8 cellular contexts compared by ENCODE assay signal in the genomic region with DNA sequence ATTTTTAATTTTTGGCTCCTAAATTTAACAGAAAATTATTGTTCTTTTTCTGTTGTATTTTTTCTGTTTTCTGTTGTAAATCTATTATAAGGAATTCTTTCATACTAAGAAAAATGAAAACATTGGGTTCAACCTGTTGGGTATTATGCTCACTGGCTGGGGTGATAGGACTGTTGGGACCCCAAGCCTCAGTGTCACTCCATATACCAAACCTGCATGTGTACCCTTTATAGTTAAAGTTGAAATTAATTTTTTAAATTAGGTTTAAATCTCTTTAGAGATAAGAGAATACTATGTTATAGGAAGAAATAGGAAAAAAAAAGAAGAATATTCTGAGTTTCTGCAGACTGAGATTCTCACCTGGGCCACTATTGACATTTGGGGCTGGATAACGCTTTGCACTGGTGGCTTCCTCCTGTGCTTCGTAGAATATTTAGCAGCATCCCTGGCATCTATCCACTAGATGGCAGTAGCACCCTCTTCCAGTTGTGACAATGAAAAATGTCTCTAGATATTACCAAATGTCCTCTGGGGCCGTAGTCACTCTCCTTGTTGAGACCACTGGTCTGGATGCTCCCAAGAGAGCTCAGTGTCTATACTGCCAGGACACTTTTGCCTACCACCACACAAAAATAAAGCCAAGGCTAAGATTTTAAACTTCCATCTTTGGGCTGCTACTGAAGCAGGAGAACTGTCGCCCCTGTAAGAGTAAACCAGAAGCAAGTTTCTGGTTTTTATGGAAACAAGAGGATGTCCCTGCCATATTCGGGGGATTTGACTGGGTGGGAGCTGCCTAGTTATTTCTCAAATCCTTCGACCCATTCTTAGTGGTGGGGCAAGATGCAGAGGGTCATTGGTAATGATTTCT. TPM values are rescaled to one million over a fixed set of nuclear protein-coding genes. Genes with fewer than 3 reads are reported as not detected.
DNase-seq lines count a peak whose midpoint lies in the region; ATAC-seq and TF ChIP-seq lines count a peak whose summit lies in the region.

No MANE protein-coding gene starts in this region.

- H3K27ac Mint-ChIP-seq in CD4-positive, alpha-beta T cell: peak overlapping the region; percentile 24
- no peak overlapping the region for H3K27ac Mint-ChIP-seq in stimulated activated memory B cell treated with anti-CD40 and anti-IgM and Interleukin-4, amounts not matched to agents 10 μg/mL and 1 μg/mL and 100 μg/mL, for 72 hours

- no peak overlapping the region for H3K27ac ChIP-seq in CD4-positive, alpha-beta T cell (ENCODE audit: low read depth, low read length)
- no peak overlapping the region for H3K27ac ChIP-seq in Panc1 (ENCODE audit: low read length)

- peak; percentile 96 for ATAC-seq in CD4-positive, alpha-beta T cell (ENCODE audit: poor library complexity)
- ATAC-seq in GM19351 (IDR thresholded peaks at IDR 0.05; ENCODE audit: unreplicated experiment): peak; percentile 94
- no peak for ATAC-seq in Panc1
- peak; percentile 87 for ATAC-seq in omental fat pad (ENCODE audit: low FRiP score)
- ATAC-seq in stimulated activated memory B cell treated with anti-CD40 and anti-IgM and Interleukin-4, amounts not matched to agents 10 μg/mL and 1 μg/mL and 100 μg/mL, for 72 hours: no peak

- peak; percentile 29 to 63 (median 40) for DNase-seq in CD4-positive, alpha-beta T cell
- DNase-seq in HT1080 (ENCODE audit: low read depth) (peak; percentile 17), Panc1 (ENCODE audit: low read depth, low spot score) (no peak), activated T-helper 1 cell treated with Interleukin-2 at 50 U/mL for 16 hours (ENCODE audit: low read depth) (peak; percentile 24), fibroblast of peridontal ligament (ENCODE audit: extremely low read depth) (peak; percentile 64), omental fat pad (ENCODE audit: low spot score) (no peak)

- H3K36me3 ChIP-seq in Panc1 (ENCODE audit: control insufficient read depth, insufficient read depth, low read length): 0 out of 2 replicates have a peak, but pooled peaks cover 4% of the 10 kb centered on the region

- no peaks in the 10 kb centered on the region for H3K9me3 Mint-ChIP-seq in CD4-positive, alpha-beta T cell
- H3K9me3 Mint-ChIP-seq in stimulated activated memory B cell treated with anti-CD40 and anti-IgM and Interleukin-4, amounts not matched to agents 10 μg/mL and 1 μg/mL and 100 μg/mL, for 72 hours: no peaks in the 10 kb centered on the region

- CTCF ChIA-PET in CD4-positive, alpha-beta T cell (lab: Charles Lee): interaction anchor here (0.8 to 1.5 kb wide), 2 partner anchors 51 to 73 kb away, joined by 3 to 4 read pairs; a partner anchor contains a TSS
- CTCF ChIA-PET in Panc1 (lab: Charles Lee): no interaction called here

- intact Hi-C loops in CD4-positive, alpha-beta T cell (cut with DNase I, micrococcal nuclease): loop anchor here (2.0 to 10.0 kb wide), 5 partner anchors 70 to 760 kb away; a partner anchor contains a TSS
- intact Hi-C loops in Panc1 (cut with micrococcal nuclease; ENCODE audit: unreplicated experiment): loop anchor here (10.0 kb wide), 1 partner anchor 192 kb away; a partner anchor contains a TSS

- H3K27me3 ChIP-seq in CD4-positive, alpha-beta T cell (ENCODE audit: control insufficient read depth, insufficient read depth, low read length): no peaks in the 10 kb centered on the region
- no peaks in the 10 kb centered on the region for H3K27me3 ChIP-seq in Panc1 (ENCODE audit: control insufficient read depth, insufficient read depth, low read length)

- POLR2A ChIA-PET in CD4-positive, alpha-beta T cell (lab: Charles Lee): interaction anchor here (0.8 to 1.8 kb wide), 2 partner anchors 51 to 71 kb away, joined by 4 to 5 read pairs; a partner anchor contains a TSS
- POLR2A ChIA-PET in Panc1 (lab: Charles Lee): no interaction called here

- peaks cover 12% of the 10 kb centered on the region for H3K4me1 Mint-ChIP-seq in CD4-positive, alpha-beta T cell (ENCODE audit: low read depth)
- peaks cover 9% of the 10 kb centered on the region for H3K4me1 Mint-ChIP-seq in stimulated activated memory B cell treated with anti-CD40 and anti-IgM and Interleukin-4, amounts not matched to agents 10 μg/mL and 1 μg/mL and 100 μg/mL, for 72 hours

- in situ Hi-C loops in Panc1 (cut with HindIII; ENCODE audit: low pct_unique_long_range_greater_than_20kb, low sequenced_read_pairs): no loop called here

- no TSS peak for BruUV-seq in Panc1 (replicated peaks; lab: Mats Ljungman, UMichigan)

- peak; percentile 61 for TF ChIP-seq CTCF in CD4-positive, alpha-beta T cell (IDR thresholded peaks at IDR 0.05)
- peak; percentile 80 for TF ChIP-seq CTCF in Panc1 (IDR thresholded peaks at IDR 0.05)
- peak in 1 of 3 donors; percentile 12 for TF ChIP-seq CTCF in omental fat pad (IDR thresholded peaks at IDR 0.05)

- H3K36me3 Mint-ChIP-seq in CD4-positive, alpha-beta T cell (ENCODE audit: low read depth): peaks cover 32% of the 10 kb centered on the region
- H3K36me3 Mint-ChIP-seq in stimulated activated memory B cell treated with anti-CD40 and anti-IgM and Interleukin-4, amounts not matched to agents 10 μg/mL and 1 μg/mL and 100 μg/mL, for 72 hours: peaks cover 11% of the 10 kb centered on the region

- no peaks in the 10 kb centered on the region for H3K4me1 ChIP-seq in Panc1 (ENCODE audit: control insufficient read depth, insufficient read depth, low read length)

- no peaks in the 10 kb centered on the region for H3K9me3 ChIP-seq in CD4-positive, alpha-beta T cell (ENCODE audit: control insufficient read depth, low read length)
- H3K9me3 ChIP-seq in Panc1 (ENCODE audit: control insufficient read depth, insufficient read depth, low read depth, low read length): no peaks in the 10 kb centered on the region

- H3K27me3 Mint-ChIP-seq in CD4-positive, alpha-beta T cell: no peaks in the 10 kb centered on the region
- no peaks in the 10 kb centered on the region for H3K27me3 Mint-ChIP-seq in stimulated activated memory B cell treated with anti-CD40 and anti-IgM and Interleukin-4, amounts not matched to agents 10 μg/mL and 1 μg/mL and 100 μg/mL, for 72 hours

- peak overlapping the region; percentile 31 for H3K4me3 Mint-ChIP-seq in CD4-positive, alpha-beta T cell
- H3K4me3 Mint-ChIP-seq in stimulated activated memory B cell treated with anti-CD40 and anti-IgM and Interleukin-4, amounts not matched to agents 10 μg/mL and 1 μg/mL and 100 μg/mL, for 72 hours: no peak overlapping the region

- H3K4me3 ChIP-seq in Panc1 (ENCODE audit: low read depth in 2 of 2, low read length in 2 of 2): no peak overlapping the region

RNA-seq across cellular contexts. Expression of a gene that starts 22.4 kb away (rescaled TPM):
- under 1 TPM; 0.44 to 0.56 TPM for total RNA-seq in CD4-positive, alpha-beta T cell
- total RNA-seq in HT1080 (2014; rRNA removed; shearing (Covaris generic)): not detected in 2 replicates
- polyA plus RNA-seq in HT1080 (2015; cell fraction: cytosol; rRNA removed): 0.05 and 0.17 TPM in 2 replicates
- 0.12 TPM in 1 of 2 replicates, not detected in the other for polyA plus RNA-seq in HT1080 (2015; cell fraction: nucleus; rRNA removed)
- total RNA-seq in Panc1 (2021; ENCODE audit: unreplicated experiment) (0.10 TPM), omental fat pad (under 1 TPM in 1 of 4 donors, not detected in 3; 0.88 TPM)
- polyA plus RNA-seq in Panc1 (2012; ENCODE audit: insufficient read length): not detected

RNA-seq across cellular contexts. Expression of a gene that starts 51.0 kb away (rescaled TPM):
- 10 to 100 TPM; 60.8 to 64.5 TPM for total RNA-seq in CD4-positive, alpha-beta T cell
- 1.2 and 1.6 TPM in 2 replicates for total RNA-seq in HT1080 (2014; rRNA removed; shearing (Covaris generic))
- polyA plus RNA-seq in HT1080 (2015; cell fraction: cytosol; rRNA removed): 1.9 and 2.2 TPM in 2 replicates
- 2.3 and 5.1 TPM in 2 replicates for polyA plus RNA-seq in HT1080 (2015; cell fraction: nucleus; rRNA removed)
- total RNA-seq in Panc1 (2021; ENCODE audit: unreplicated experiment) (6.8 TPM), omental fat pad (10 to 100 TPM; 10.2 to 29.3 (median 11.0) TPM)
- 6.5 TPM for polyA plus RNA-seq in Panc1 (2012; ENCODE audit: insufficient read length)

Comparison
In these comparisons a context has a peak if more than half of its experiments do, and no peak if none do; other contexts are left out.
1. ATAC-seq: peak in CD4-positive, alpha-beta T cell (single experiment), GM19351 (single experiment) and omental fat pad (single experiment); none in Panc1 (single experiment) and stimulated activated memory B cell treated with anti-CD40 and anti-IgM and Interleukin-4, amounts not matched to agents 10 μg/mL and 1 μg/mL and 100 μg/mL, for 72 hours (single experiment).
2. DNase-seq: peak in CD4-positive, alpha-beta T cell (10 of 10), HT1080 (single experiment), activated T-helper 1 cell treated with Interleukin-2 at 50 U/mL for 16 hours (single experiment) and fibroblast of peridontal ligament (single experiment); none in Panc1 (single experiment) and omental fat pad (single experiment).